Comparison of ENCODE assay signal across 24 cellular contexts in genomic region chr6:20236344-20236743, GRCh38.
"Had no signal": no experiment of that assay in that cellular context is flagged by ENCODE, and none has a peak within 500 bp of the region (broad histone marks: within the 10 kb centered on the region; RNA-seq: fewer than 3 reads in every experiment).

No MANE protein-coding gene starts in this region.

- H3K36me3 Mint-ChIP-seq: activated CD8-positive, alpha-beta memory T cell treated with anti-CD3 and anti-CD28 coated beads, Interleukin-2, amount 10 ng/mL, durations not matched to agents 7 days and 5 days; activated naive CD4-positive, alpha-beta T cell treated with anti-CD3 and anti-CD28 coated beads, Interleukin-2, amount 50 U/mL, for 24 hours; brain; naive thymus-derived CD8-positive, alpha-beta T cell; neural progenitor cell; stimulated activated naive B cell treated with anti-CD40 and anti-IgM and Interleukin-4, amounts not matched to agents 10 μg/mL and 1 μg/mL and 100 μg/mL, for 72 hours had no signal

- H3K36me3 ChIP-seq: left ventricle myocardium inferior, neural progenitor cell had no signal

- H3K27me3 ChIP-seq: neural progenitor cell had no signal

- H3K27ac Mint-ChIP-seq: activated CD4-positive, alpha-beta T cell treated with anti-CD3 and anti-CD28 coated beads, Interleukin-2, amount 10 ng/mL, durations not matched to agents 7 days and 5 days; activated CD8-positive, alpha-beta memory T cell treated with anti-CD3 and anti-CD28 coated beads, Interleukin-2, amount 10 ng/mL, durations not matched to agents 7 days and 5 days; activated CD8-positive, alpha-beta T cell treated with anti-CD3 and anti-CD28 coated beads for 36 hours; activated naive CD4-positive, alpha-beta T cell treated with anti-CD3 and anti-CD28 coated beads, Interleukin-2, amount 50 U/mL, for 24 hours; activated T-helper 1 cell treated with anti-CD3 and anti-CD28 coated beads, Interleukin-12 subunit alpha, Interleukin-12 subunit beta, Interleukin-2, Interleukin-4 antibody, amounts not matched to agents 30 ng/mL and 10 ng/mL and 1 ng/mL, durations not matched to agents 14 hours and 24 hours and 36 hours; brain; dendritic cell treated with granulocyte-macrophage colony-stimulating factor and Interleukin-4, amounts not matched to agents 40 ng/mL and 50 ng/mL, for 4 days; naive thymus-derived CD8-positive, alpha-beta T cell; neural progenitor cell; stimulated activated naive B cell treated with anti-CD40 and anti-IgM and Interleukin-4, amounts not matched to agents 10 μg/mL and 1 μg/mL and 100 μg/mL, for 72 hours had no signal

- H3K4me1 Mint-ChIP-seq: brain; neural progenitor cell; stimulated activated naive B cell treated with anti-CD40 and anti-IgM and Interleukin-4, amounts not matched to agents 10 μg/mL and 1 μg/mL and 100 μg/mL, for 72 hours had no signal

- H3K27me3 Mint-ChIP-seq: activated CD8-positive, alpha-beta T cell treated with anti-CD3 and anti-CD28 coated beads for 36 hours; activated naive CD4-positive, alpha-beta T cell treated with anti-CD3 and anti-CD28 coated beads, Interleukin-2, amount 50 U/mL, for 24 hours; brain; dendritic cell treated with granulocyte-macrophage colony-stimulating factor and Interleukin-4, amounts not matched to agents 40 ng/mL and 50 ng/mL, for 4 days; naive thymus-derived CD8-positive, alpha-beta T cell; stimulated activated naive B cell treated with anti-CD40 and anti-IgM and Interleukin-4, amounts not matched to agents 10 μg/mL and 1 μg/mL and 100 μg/mL, for 72 hours had no signal

- ATAC-seq: activated CD4-positive, CD25-positive, alpha-beta regulatory T cell treated with anti-CD3 and anti-CD28 coated beads, Interleukin-2, amount 50 U/mL, for 24 hours; activated CD8-positive, alpha-beta memory T cell treated with anti-CD3 and anti-CD28 coated beads, Interleukin-2, amount 10 ng/mL, durations not matched to agents 7 days and 5 days; activated CD8-positive, alpha-beta T cell treated with anti-CD3 and anti-CD28 coated beads for 36 hours; naive thymus-derived CD8-positive, alpha-beta T cell; sciatic nerve; stimulated activated naive B cell treated with anti-CD40 and anti-IgM and Interleukin-4, amounts not matched to agents 10 μg/mL and 1 μg/mL and 100 μg/mL, for 72 hours had no signal

- H3K4me3 Mint-ChIP-seq: activated CD4-positive, alpha-beta T cell treated with anti-CD3 and anti-CD28 coated beads, Interleukin-2, amount 10 ng/mL, durations not matched to agents 7 days and 5 days; activated CD8-positive, alpha-beta memory T cell treated with anti-CD3 and anti-CD28 coated beads, Interleukin-2, amount 10 ng/mL, durations not matched to agents 7 days and 5 days; activated CD8-positive, alpha-beta T cell treated with anti-CD3 and anti-CD28 coated beads for 36 hours; activated naive CD4-positive, alpha-beta T cell treated with anti-CD3 and anti-CD28 coated beads, Interleukin-2, amount 50 U/mL, for 24 hours; activated T-helper 1 cell treated with anti-CD3 and anti-CD28 coated beads, Interleukin-12 subunit alpha, Interleukin-12 subunit beta, Interleukin-2, Interleukin-4 antibody, amounts not matched to agents 30 ng/mL and 10 ng/mL and 1 ng/mL, durations not matched to agents 14 hours and 24 hours and 36 hours; brain; dendritic cell treated with granulocyte-macrophage colony-stimulating factor and Interleukin-4, amounts not matched to agents 40 ng/mL and 50 ng/mL, for 4 days; naive thymus-derived CD8-positive, alpha-beta T cell; neural progenitor cell; stimulated activated naive B cell treated with anti-CD40 and anti-IgM and Interleukin-4, amounts not matched to agents 10 μg/mL and 1 μg/mL and 100 μg/mL, for 72 hours had no signal

- H3K4me1 ChIP-seq: left ventricle myocardium inferior, neural progenitor cell had no signal

- H3K9ac ChIP-seq: neural progenitor cell had no signal

- H3K9me3 Mint-ChIP-seq: activated CD4-positive, alpha-beta T cell treated with anti-CD3 and anti-CD28 coated beads, Interleukin-2, amount 10 ng/mL, durations not matched to agents 7 days and 5 days; activated CD8-positive, alpha-beta T cell treated with anti-CD3 and anti-CD28 coated beads for 36 hours; activated naive CD4-positive, alpha-beta T cell treated with anti-CD3 and anti-CD28 coated beads, Interleukin-2, amount 50 U/mL, for 24 hours; activated T-helper 1 cell treated with anti-CD3 and anti-CD28 coated beads, Interleukin-12 subunit alpha, Interleukin-12 subunit beta, Interleukin-2, Interleukin-4 antibody, amounts not matched to agents 30 ng/mL and 10 ng/mL and 1 ng/mL, durations not matched to agents 14 hours and 24 hours and 36 hours; dendritic cell treated with granulocyte-macrophage colony-stimulating factor and Interleukin-4, amounts not matched to agents 40 ng/mL and 50 ng/mL, for 4 days; naive thymus-derived CD8-positive, alpha-beta T cell; stimulated activated naive B cell treated with anti-CD40 and anti-IgM and Interleukin-4, amounts not matched to agents 10 μg/mL and 1 μg/mL and 100 μg/mL, for 72 hours had no signal

- DNase-seq: activated CD4-positive, alpha-beta T cell treated with anti-CD3 and anti-CD28 coated beads, Interleukin-2, amount 10 ng/mL, durations not matched to agents 7 days and 5 days; activated CD8-positive, alpha-beta memory T cell treated with anti-CD3 and anti-CD28 coated beads, Interleukin-2, amount 10 ng/mL, durations not matched to agents 7 days and 5 days; activated CD8-positive, alpha-beta T cell treated with anti-CD3 and anti-CD28 coated beads for 36 hours; activated gamma-delta T cell; activated T-cell treated with anti-CD3 and anti-CD28 coated beads for 4 hours; anterior cingulate cortex; effector CD4-positive, alpha-beta T cell; foreskin melanocyte; glutamatergic neuron; hippocampal formation; left ventricle myocardium inferior; naive thymus-derived CD8-positive, alpha-beta T cell; posterior cingulate gyrus; stimulated activated CD4-positive, alpha-beta T cell treated with anti-CD3 and anti-CD28 coated beads, Interleukin-15, amount 100 ng/mL, for 24 hours; stimulated activated naive B cell treated with anti-CD40 and anti-IgM and Interleukin-4, amounts not matched to agents 10 μg/mL and 1 μg/mL and 100 μg/mL, for 72 hours had no signal

- H3K27ac ChIP-seq: left ventricle myocardium inferior, neural progenitor cell, VCaP had no signal

- H3K9me3 ChIP-seq: left ventricle myocardium inferior had no signal

- H3K4me3 ChIP-seq: left ventricle myocardium inferior, neural progenitor cell, smooth muscle cell had no signal
